ENCODE assay signal across 25 cellular contexts in genomic region chr11:70745936-70746335, GRCh38.
"Had no signal": no experiment of that assay in that cellular context is flagged by ENCODE, and none has a peak within 500 bp of the region (broad histone marks: within the 10 kb centered on the region; RNA-seq: fewer than 3 reads in every experiment).

No MANE protein-coding gene starts in this region.

- DNase-seq: colonic mucosa; cortex of kidney; effector CD8-positive, alpha-beta T cell; effector memory CD8-positive, alpha-beta T cell; foreskin keratinocyte; heart left ventricle; hypothalamus; immature natural killer cell; islet precursor cell; kidney; kidney glomerular epithelial cell; left colon; left lung; left ventricle myocardium superior; mammary epithelial cell; mesendoderm; midbrain had no signal

- H3K4me1 Mint-ChIP-seq: immature natural killer cell, memory B cell had no signal

- H3K27ac Mint-ChIP-seq: dendritic cell treated with granulocyte-macrophage colony-stimulating factor and Interleukin-4, amounts not matched to agents 40 ng/mL and 50 ng/mL, for 4 days; effector memory CD8-positive, alpha-beta T cell; immature natural killer cell; memory B cell had no signal

- H3K9me3 ChIP-seq: colonic mucosa had no signal

- ATAC-seq: effector memory CD8-positive, alpha-beta T cell; foreskin keratinocyte; gastroesophageal sphincter; heart left ventricle; left colon; left lung; left ventricle myocardium superior had no signal

- H3K36me3 ChIP-seq: colonic mucosa, esophagus muscularis mucosa, gastroesophageal sphincter, heart left ventricle, left lung had no signal

- H3K27me3 ChIP-seq: colonic mucosa, foreskin keratinocyte, hepatocyte had no signal

- H3K4me3 Mint-ChIP-seq: dendritic cell treated with granulocyte-macrophage colony-stimulating factor and Interleukin-4, amounts not matched to agents 40 ng/mL and 50 ng/mL, for 4 days; effector memory CD8-positive, alpha-beta T cell; immature natural killer cell; memory B cell had no signal

- H3K4me1 ChIP-seq: colonic mucosa, esophagus muscularis mucosa, foreskin keratinocyte, gastroesophageal sphincter, heart left ventricle, left lung had no signal

- H2AFZ ChIP-seq: hepatocyte had no signal

- H3K4me2 ChIP-seq: hepatocyte had no signal

- H3K27ac ChIP-seq: colonic mucosa, esophagus muscularis mucosa, foreskin keratinocyte, gastroesophageal sphincter, heart left ventricle, hepatocyte, left lung had no signal

- H3K4me3 ChIP-seq: colonic mucosa, esophagus muscularis mucosa, gastroesophageal sphincter, heart left ventricle, hepatocyte, left lung, lung had no signal

- FAIRE-seq: endothelial cell of umbilical vein, frontal cortex, kidney had no signal

- H3K79me2 ChIP-seq: hepatocyte had no signal
